Comparison of ENCODE assay signal across 1 cellular context in the genomic region with DNA sequence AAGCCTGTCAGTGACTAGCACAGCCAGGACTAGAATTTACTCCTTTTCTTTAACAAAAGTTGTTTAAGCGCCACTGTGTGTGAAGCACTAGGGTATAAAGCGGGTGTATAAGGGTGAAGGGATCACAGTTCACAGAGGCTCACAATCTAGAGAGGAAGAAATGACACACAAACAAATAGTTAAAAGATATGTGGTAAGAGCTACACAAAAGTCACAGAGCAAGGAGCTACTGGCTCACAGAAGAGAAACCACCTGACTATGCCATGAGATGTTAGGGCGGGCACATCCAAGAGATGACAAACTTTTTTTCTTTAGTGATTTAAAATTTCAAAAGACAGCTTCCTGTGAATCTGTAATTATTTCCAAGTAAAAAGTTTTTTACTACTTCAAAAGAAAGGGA.
TF ChIP-seq lines count a peak whose summit lies in the region.

No MANE protein-coding gene starts in this region.

TF ChIP-seq in GM23338, 12 proteins besides CTCF, POLR2A, EP300 and RAD21 (continued from another document):
- TF ChIP-seq, protein P1, sequence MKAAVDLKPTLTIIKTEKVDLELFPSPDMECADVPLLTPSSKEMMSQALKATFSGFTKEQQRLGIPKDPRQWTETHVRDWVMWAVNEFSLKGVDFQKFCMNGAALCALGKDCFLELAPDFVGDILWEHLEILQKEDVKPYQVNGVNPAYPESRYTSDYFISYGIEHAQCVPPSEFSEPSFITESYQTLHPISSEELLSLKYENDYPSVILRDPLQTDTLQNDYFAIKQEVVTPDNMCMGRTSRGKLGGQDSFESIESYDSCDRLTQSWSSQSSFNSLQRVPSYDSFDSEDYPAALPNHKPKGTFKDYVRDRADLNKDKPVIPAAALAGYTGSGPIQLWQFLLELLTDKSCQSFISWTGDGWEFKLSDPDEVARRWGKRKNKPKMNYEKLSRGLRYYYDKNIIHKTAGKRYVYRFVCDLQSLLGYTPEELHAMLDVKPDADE (IDR thresholded peaks at IDR 0.05), result no peak
- TF ChIP-seq, protein P2, sequence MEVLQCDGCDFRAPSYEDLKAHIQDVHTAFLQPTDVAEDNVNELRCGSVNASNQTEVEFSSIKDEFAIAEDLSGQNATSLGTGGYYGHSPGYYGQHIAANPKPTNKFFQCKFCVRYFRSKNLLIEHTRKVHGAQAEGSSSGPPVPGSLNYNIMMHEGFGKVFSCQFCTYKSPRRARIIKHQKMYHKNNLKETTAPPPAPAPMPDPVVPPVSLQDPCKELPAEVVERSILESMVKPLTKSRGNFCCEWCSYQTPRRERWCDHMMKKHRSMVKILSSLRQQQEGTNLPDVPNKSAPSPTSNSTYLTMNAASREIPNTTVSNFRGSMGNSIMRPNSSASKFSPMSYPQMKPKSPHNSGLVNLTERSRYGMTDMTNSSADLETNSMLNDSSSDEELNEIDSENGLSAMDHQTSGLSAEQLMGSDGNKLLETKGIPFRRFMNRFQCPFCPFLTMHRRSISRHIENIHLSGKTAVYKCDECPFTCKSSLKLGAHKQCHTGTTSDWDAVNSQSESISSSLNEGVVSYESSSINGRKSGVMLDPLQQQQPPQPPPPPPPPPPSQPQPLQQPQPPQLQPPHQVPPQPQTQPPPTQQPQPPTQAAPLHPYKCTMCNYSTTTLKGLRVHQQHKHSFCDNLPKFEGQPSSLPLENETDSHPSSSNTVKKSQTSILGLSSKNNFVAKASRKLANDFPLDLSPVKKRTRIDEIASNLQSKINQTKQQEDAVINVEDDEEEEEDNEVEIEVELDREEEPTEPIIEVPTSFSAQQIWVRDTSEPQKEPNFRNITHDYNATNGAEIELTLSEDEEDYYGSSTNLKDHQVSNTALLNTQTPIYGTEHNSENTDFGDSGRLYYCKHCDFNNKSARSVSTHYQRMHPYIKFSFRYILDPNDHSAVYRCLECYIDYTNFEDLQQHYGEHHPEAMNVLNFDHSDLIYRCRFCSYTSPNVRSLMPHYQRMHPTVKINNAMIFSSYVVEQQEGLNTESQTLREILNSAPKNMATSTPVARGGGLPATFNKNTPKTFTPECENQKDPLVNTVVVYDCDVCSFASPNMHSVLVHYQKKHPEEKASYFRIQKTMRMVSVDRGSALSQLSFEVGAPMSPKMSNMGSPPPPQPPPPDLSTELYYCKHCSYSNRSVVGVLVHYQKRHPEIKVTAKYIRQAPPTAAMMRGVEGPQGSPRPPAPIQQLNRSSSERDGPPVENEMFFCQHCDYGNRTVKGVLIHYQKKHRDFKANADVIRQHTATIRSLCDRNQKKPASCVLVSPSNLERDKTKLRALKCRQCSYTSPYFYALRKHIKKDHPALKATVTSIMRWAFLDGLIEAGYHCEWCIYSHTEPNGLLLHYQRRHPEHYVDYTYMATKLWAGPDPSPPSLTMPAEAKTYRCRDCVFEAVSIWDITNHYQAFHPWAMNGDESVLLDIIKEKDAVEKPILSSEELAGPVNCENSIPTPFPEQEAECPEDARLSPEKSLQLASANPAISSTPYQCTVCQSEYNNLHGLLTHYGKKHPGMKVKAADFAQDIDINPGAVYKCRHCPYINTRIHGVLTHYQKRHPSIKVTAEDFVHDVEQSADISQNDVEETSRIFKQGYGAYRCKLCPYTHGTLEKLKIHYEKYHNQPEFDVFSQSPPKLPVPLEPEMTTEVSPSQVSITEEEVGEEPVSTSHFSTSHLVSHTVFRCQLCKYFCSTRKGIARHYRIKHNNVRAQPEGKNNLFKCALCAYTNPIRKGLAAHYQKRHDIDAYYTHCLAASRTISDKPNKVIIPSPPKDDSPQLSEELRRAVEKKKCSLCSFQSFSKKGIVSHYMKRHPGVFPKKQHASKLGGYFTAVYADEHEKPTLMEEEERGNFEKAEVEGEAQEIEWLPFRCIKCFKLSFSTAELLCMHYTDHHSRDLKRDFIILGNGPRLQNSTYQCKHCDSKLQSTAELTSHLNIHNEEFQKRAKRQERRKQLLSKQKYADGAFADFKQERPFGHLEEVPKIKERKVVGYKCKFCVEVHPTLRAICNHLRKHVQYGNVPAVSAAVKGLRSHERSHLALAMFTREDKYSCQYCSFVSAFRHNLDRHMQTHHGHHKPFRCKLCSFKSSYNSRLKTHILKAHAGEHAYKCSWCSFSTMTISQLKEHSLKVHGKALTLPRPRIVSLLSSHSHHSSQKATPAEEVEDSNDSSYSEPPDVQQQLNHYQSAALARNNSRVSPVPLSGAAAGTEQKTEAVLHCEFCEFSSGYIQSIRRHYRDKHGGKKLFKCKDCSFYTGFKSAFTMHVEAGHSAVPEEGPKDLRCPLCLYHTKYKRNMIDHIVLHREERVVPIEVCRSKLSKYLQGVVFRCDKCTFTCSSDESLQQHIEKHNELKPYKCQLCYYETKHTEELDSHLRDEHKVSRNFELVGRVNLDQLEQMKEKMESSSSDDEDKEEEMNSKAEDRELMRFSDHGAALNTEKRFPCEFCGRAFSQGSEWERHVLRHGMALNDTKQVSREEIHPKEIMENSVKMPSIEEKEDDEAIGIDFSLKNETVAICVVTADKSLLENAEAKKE (CRISPR knock-in tag; IDR thresholded peaks at IDR 0.05), result no peak
- TF ChIP-seq CREB1 (CRISPR knock-in tag; IDR thresholded peaks at IDR 0.05; ENCODE audit: low read depth) (no peak), EZH2phosphoT487 (IDR thresholded peaks at IDR 0.05; ENCODE audit: unreplicated experiment) (no peak), POLR2AphosphoS5 (IDR thresholded peaks at IDR 0.05; ENCODE audit: low read depth) (no peak)
